16 cellular contexts compared by ENCODE assay signal in genomic region chr3:128629936-128630335, GRCh38. TPM values are rescaled to one million over a fixed set of nuclear protein-coding genes. Genes with fewer than 3 reads are reported as not detected.
DNase-seq lines count a peak whose midpoint lies in the region; ATAC-seq and TF ChIP-seq lines count a peak whose summit lies in the region.
"Had no signal": no experiment of that assay in that cellular context is flagged by ENCODE, and none has a peak within 500 bp of the region (broad histone marks: within the 10 kb centered on the region; RNA-seq: fewer than 3 reads in every experiment).

No MANE protein-coding gene starts in this region.

- H3K27me3 ChIP-seq in spleen (replicated peaks in 1 of 7), result no peaks in the 10 kb centered on the region
- H3K27me3 ChIP-seq in Peyer's patch, result no peaks in the 10 kb centered on the region

- no peak for ATAC-seq in HG03521 (IDR thresholded peaks at IDR 0.05; ENCODE audit: unreplicated experiment)
- ATAC-seq: GM23338 had no signal

- H3K4me3 ChIP-seq in spleen (no peak overlapping the region), Peyer's patch (no peak overlapping the region)
- H3K4me3 ChIP-seq: GM23338 had no signal

- H3K9me3 Mint-ChIP-seq in endothelial cell (ENCODE audit: unreplicated experiment) (no peaks in the 10 kb centered on the region), nephron progenitor cell (no peaks in the 10 kb centered on the region)
- H3K9me3 Mint-ChIP-seq: CD4-positive, alpha-beta T cell; GM23338 had no signal

- no peak for TF ChIP-seq POLR2A in spleen (IDR thresholded peaks at IDR 0.05)
- TF ChIP-seq POLR2A in Peyer's patch (IDR thresholded peaks at IDR 0.05), result no peak

- H3K27me3 Mint-ChIP-seq in endothelial cell (ENCODE audit: unreplicated experiment) (peaks cover 5% of the 10 kb centered on the region), nephron progenitor cell (ENCODE audit: low read depth, poor library complexity) (no peaks in the 10 kb centered on the region)
- H3K27me3 Mint-ChIP-seq: B cell; CD4-positive, alpha-beta T cell had no signal

- WGBS in spleen, 5 donors, result 70 to 80% (median 72%) methylated on average over 7 of the region's 7 CpGs

- TF ChIP-seq CTCF in endothelial cell (IDR thresholded peaks at IDR 0.05; ENCODE audit: unreplicated experiment) (no peak), nephron progenitor cell (IDR thresholded peaks at IDR 0.05) (no peak), spleen (IDR thresholded peaks at IDR 0.05 in 8 of 11, conservative IDR thresholded peaks at IDR 0.05 in 3 of 11) (no peak), Peyer's patch (IDR thresholded peaks at IDR 0.05) (no peak)

- H3K4me3 Mint-ChIP-seq in endothelial cell (ENCODE audit: unreplicated experiment) (peak overlapping the region; percentile 58), nephron progenitor cell (no peak overlapping the region)
- H3K4me3 Mint-ChIP-seq: B cell; CD4-positive, alpha-beta T cell; GM23338 had no signal

- peak overlapping the region; percentile 83 for H3K27ac Mint-ChIP-seq in endothelial cell (ENCODE audit: unreplicated experiment)
- H3K27ac Mint-ChIP-seq in nephron progenitor cell, result peak overlapping the region; percentile 38
- H3K27ac Mint-ChIP-seq: B cell; CD4-positive, alpha-beta T cell; GM23338 had no signal

- intact Hi-C loops in spleen (cut with DNase I; ENCODE audit: low total_unique reads), result no loop called here

- peaks cover 46% of the 10 kb centered on the region for H3K4me1 Mint-ChIP-seq in endothelial cell (ENCODE audit: unreplicated experiment)
- H3K4me1 Mint-ChIP-seq in nephron progenitor cell, result peaks cover 5% of the 10 kb centered on the region
- H3K4me1 Mint-ChIP-seq: B cell, GM23338 had no signal

- no peaks in the 10 kb centered on the region for H3K9me3 ChIP-seq in spleen
- H3K9me3 ChIP-seq in Peyer's patch, result no peaks in the 10 kb centered on the region

- peak overlapping the region in 5 of 8 donors; percentile 11 to 55 (median 40) for H3K27ac ChIP-seq in spleen
- no peak overlapping the region for H3K27ac ChIP-seq in Peyer's patch
- H3K27ac ChIP-seq: HL-60 had no signal

- peaks cover 0 to 100% (median 83%) of the 10 kb centered on the region in 6 donors for H3K36me3 ChIP-seq in spleen
- H3K36me3 ChIP-seq in Peyer's patch, result peaks cover 0 to 92% (median 3%) of the 10 kb centered on the region in 3 donors

- H3K36me3 Mint-ChIP-seq in endothelial cell (ENCODE audit: low read depth, unreplicated experiment) (peaks cover 39% of the 10 kb centered on the region), nephron progenitor cell (ENCODE audit: low read depth) (peaks cover 63% of the 10 kb centered on the region)

- peaks cover 0 to 51% (median 19%) of the 10 kb centered on the region in 6 donors for H3K4me1 ChIP-seq in spleen
- H3K4me1 ChIP-seq in Peyer's patch, result no peaks in the 10 kb centered on the region

- DNase-seq in activated effector memory CD4-positive, alpha-beta T cell treated with anti-CD3 and anti-CD28 coated beads, Interleukin-2, amount 50 U/mL, for 16 hours, result peak; percentile 2
- DNase-seq in activated effector memory CD4-positive, alpha-beta T cell treated with Interleukin-2 at 50 U/mL for 16 hours, result no peak
- peak; percentile 23 for DNase-seq in endothelial cell (ENCODE audit: low spot score)
- no peak for DNase-seq in nephron progenitor cell
- no peak for DNase-seq in spleen
- DNase-seq in NCI-H2081 treated with DMSO at 0.1 percent for 48 hours (lab: John Stamatoyannopoulos, UW), result no peak
- DNase-seq in Peyer's patch, result no peak
- DNase-seq: C1 segment of cervical spinal cord; CD4-positive, alpha-beta T cell; DMS79 treated with DMSO at 0.1 percent for 48 hours; EL; H7 had no signal

RNA-seq across cellular contexts. Expression of gene RPN1, which starts 20.7 kb away (rescaled TPM):
- total RNA-seq in endothelial cell (ENCODE audit: unreplicated experiment) (250 TPM), spleen (100 to 1,000 TPM; 128 to 263 (median 190) TPM), Peyer's patch (100 to 1,000 TPM in 3 of 4 donors, 10 to 100 TPM in 1; 87.5 to 185 (median 152) TPM)
- 10 to 100 TPM; 44.9 to 78.1 (median 75.4) TPM for polyA plus RNA-seq in spleen

Comparison
In these comparisons a context has a peak if more than half of its experiments do, and no peak if none do; other contexts are left out.
1. DNase-seq: peak in activated effector memory CD4-positive, alpha-beta T cell treated with anti-CD3 and anti-CD28 coated beads, Interleukin-2, amount 50 U/mL, for 16 hours (single experiment) and endothelial cell (single experiment); none in activated effector memory CD4-positive, alpha-beta T cell treated with Interleukin-2 at 50 U/mL for 16 hours (single experiment), nephron progenitor cell (single experiment), spleen (single experiment), NCI-H2081 treated with DMSO at 0.1 percent for 48 hours (single experiment) and Peyer's patch (0 of 3).
2. H3K27ac ChIP-seq: peak in spleen (5 of 8); none in Peyer's patch (0 of 4).